In genomic region chr13:38024431-38024830, GRCh38 we compare ENCODE assay signal across 23 cellular contexts.
"Had no signal": no experiment of that assay in that cellular context is flagged by ENCODE, and none has a peak within 500 bp of the region (broad histone marks: within the 10 kb centered on the region; RNA-seq: fewer than 3 reads in every experiment).

No MANE protein-coding gene starts in this region.

- ATAC-seq: activated T-helper 17 cell treated with anti-CD3 and anti-CD28 coated beads, Interleukin-2, amount 50 U/mL, for 72 hours; gastroesophageal sphincter; heart right ventricle; left lobe of liver; mucosa of descending colon; naive thymus-derived CD4-positive, alpha-beta T cell; T-cell had no signal

- H3K9me3 ChIP-seq: vagina had no signal

- H3K27ac Mint-ChIP-seq: activated T-helper 17 cell treated with anti-CD3 and anti-CD28 coated beads, Interleukin-2, amount 50 U/mL, for 72 hours; naive thymus-derived CD4-positive, alpha-beta T cell; T-cell had no signal

- H3K36me3 Mint-ChIP-seq: naive thymus-derived CD4-positive, alpha-beta T cell; T-cell had no signal

- H3K4me1 ChIP-seq: gastroesophageal sphincter, heart right ventricle, parathyroid adenoma, right atrium auricular region, transverse colon, vagina had no signal

- H3K27me3 Mint-ChIP-seq: activated T-helper 17 cell treated with anti-CD3 and anti-CD28 coated beads, Interleukin-2, amount 50 U/mL, for 72 hours; central memory CD8-positive, alpha-beta T cell; naive thymus-derived CD4-positive, alpha-beta T cell; T-cell had no signal

- H3K4me3 ChIP-seq: gastroesophageal sphincter, heart right ventricle, mucosa of descending colon, right atrium auricular region, transverse colon, vagina had no signal

- H3K4me1 Mint-ChIP-seq: activated T-helper 17 cell treated with anti-CD3 and anti-CD28 coated beads, Interleukin-2, amount 50 U/mL, for 72 hours; central memory CD8-positive, alpha-beta T cell; naive thymus-derived CD4-positive, alpha-beta T cell; T-cell had no signal

- H3K4me3 Mint-ChIP-seq: activated T-helper 17 cell treated with anti-CD3 and anti-CD28 coated beads, Interleukin-2, amount 50 U/mL, for 72 hours; central memory CD8-positive, alpha-beta T cell; naive thymus-derived CD4-positive, alpha-beta T cell; T-cell had no signal

- DNase-seq: activated CD4-positive, alpha-beta T cell treated with anti-CD3 and anti-CD28 coated beads for 1 hour; activated CD4-positive, alpha-beta T cell treated with anti-CD3 and anti-CD28 coated beads, Interleukin-2, amount 50 U/mL, for 48 hours; activated naive CD4-positive, alpha-beta T cell treated with Interleukin-2 at 50 U/mL for 16 hours; aorta; cortex of kidney; effector CD8-positive, alpha-beta T cell; heart right ventricle; islet precursor cell; mucosa of descending colon; naive thymus-derived CD4-positive, alpha-beta T cell; small intestine; stimulated activated CD4-positive, alpha-beta T cell treated with anti-CD3 and anti-CD28 coated beads, Interleukin-4, amount 100 ng/mL, for 24 hours; stimulated activated naive CD4-positive, alpha-beta T cell; T-cell; transverse colon had no signal

- H3K79me2 ChIP-seq: parathyroid adenoma had no signal

- H3K27me3 ChIP-seq: gastroesophageal sphincter, heart right ventricle, right atrium auricular region, transverse colon, vagina had no signal

- H3K9ac ChIP-seq: parathyroid adenoma had no signal

- H3K27ac ChIP-seq: gastroesophageal sphincter, heart right ventricle, parathyroid adenoma, right atrium auricular region, transverse colon, vagina, VCaP had no signal

- H2AFZ ChIP-seq: parathyroid adenoma had no signal

- H3K36me3 ChIP-seq: gastroesophageal sphincter, heart right ventricle, right atrium auricular region, transverse colon, vagina had no signal
